In the genomic region with DNA sequence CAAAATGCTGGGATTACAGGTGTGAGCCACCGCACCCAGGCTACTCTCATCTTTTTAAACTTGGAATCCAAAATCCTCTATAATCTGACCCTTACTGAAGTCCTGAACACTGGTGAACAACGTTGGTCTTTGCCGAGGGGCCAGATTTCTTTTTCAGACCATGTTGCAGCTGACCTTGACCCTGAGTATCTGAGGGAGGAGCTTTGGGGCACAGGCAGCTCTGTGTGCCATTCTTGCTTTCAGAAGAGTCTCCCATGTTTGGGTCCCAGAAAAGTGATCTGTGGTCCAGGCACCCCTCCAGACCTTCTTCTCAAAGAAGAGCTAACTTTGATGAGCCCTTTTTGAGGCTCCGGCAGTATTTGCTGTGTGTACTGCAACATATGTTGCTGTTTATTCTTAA, we compare ENCODE assay signal across 1 cellular context.
TF ChIP-seq lines count a peak whose summit lies in the region.

No MANE protein-coding gene starts in this region.

TF ChIP-seq in WTC11, 78 proteins besides CTCF, POLR2A, EP300 and RAD21:
- TF ChIP-seq TCF7 (CRISPR knock-in tag; IDR thresholded peaks at IDR 0.05; ENCODE audit: low read depth) (no peak), FOXK1 (CRISPR knock-in tag; IDR thresholded peaks at IDR 0.05) (no peak), GRHL2 (CRISPR knock-in tag; IDR thresholded peaks at IDR 0.05; ENCODE audit: insufficient replicate concordance, severe bottlenecking) (no peak), ZNF416 (CRISPR knock-in tag; IDR thresholded peaks at IDR 0.05) (no peak), RORB (CRISPR knock-in tag; IDR thresholded peaks at IDR 0.05) (no peak), TP53 (CRISPR knock-in tag; IDR thresholded peaks at IDR 0.05) (no peak), CREB1 (CRISPR knock-in tag; IDR thresholded peaks at IDR 0.05) (no peak), KAT7 (CRISPR knock-in tag; IDR thresholded peaks at IDR 0.05; ENCODE audit: borderline replicate concordance) (no peak), ZBTB21 (CRISPR knock-in tag; IDR thresholded peaks at IDR 0.05; ENCODE audit: borderline replicate concordance) (no peak), ZNF219 (CRISPR knock-in tag; IDR thresholded peaks at IDR 0.05; ENCODE audit: borderline replicate concordance) (no peak), ZNF396 (CRISPR knock-in tag; IDR thresholded peaks at IDR 0.05; ENCODE audit: borderline replicate concordance) (no peak)
- TF ChIP-seq, protein P1, sequence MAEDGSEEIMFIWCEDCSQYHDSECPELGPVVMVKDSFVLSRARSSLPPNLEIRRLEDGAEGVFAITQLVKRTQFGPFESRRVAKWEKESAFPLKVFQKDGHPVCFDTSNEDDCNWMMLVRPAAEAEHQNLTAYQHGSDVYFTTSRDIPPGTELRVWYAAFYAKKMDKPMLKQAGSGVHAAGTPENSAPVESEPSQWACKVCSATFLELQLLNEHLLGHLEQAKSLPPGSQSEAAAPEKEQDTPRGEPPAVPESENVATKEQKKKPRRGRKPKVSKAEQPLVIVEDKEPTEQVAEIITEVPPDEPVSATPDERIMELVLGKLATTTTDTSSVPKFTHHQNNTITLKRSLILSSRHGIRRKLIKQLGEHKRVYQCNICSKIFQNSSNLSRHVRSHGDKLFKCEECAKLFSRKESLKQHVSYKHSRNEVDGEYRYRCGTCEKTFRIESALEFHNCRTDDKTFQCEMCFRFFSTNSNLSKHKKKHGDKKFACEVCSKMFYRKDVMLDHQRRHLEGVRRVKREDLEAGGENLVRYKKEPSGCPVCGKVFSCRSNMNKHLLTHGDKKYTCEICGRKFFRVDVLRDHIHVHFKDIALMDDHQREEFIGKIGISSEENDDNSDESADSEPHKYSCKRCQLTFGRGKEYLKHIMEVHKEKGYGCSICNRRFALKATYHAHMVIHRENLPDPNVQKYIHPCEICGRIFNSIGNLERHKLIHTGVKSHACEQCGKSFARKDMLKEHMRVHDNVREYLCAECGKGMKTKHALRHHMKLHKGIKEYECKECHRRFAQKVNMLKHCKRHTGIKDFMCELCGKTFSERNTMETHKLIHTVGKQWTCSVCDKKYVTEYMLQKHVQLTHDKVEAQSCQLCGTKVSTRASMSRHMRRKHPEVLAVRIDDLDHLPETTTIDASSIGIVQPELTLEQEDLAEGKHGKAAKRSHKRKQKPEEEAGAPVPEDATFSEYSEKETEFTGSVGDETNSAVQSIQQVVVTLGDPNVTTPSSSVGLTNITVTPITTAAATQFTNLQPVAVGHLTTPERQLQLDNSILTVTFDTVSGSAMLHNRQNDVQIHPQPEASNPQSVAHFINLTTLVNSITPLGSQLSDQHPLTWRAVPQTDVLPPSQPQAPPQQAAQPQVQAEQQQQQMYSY (CRISPR knock-in tag; IDR thresholded peaks at IDR 0.05): no peak
- TF ChIP-seq, protein P2, sequence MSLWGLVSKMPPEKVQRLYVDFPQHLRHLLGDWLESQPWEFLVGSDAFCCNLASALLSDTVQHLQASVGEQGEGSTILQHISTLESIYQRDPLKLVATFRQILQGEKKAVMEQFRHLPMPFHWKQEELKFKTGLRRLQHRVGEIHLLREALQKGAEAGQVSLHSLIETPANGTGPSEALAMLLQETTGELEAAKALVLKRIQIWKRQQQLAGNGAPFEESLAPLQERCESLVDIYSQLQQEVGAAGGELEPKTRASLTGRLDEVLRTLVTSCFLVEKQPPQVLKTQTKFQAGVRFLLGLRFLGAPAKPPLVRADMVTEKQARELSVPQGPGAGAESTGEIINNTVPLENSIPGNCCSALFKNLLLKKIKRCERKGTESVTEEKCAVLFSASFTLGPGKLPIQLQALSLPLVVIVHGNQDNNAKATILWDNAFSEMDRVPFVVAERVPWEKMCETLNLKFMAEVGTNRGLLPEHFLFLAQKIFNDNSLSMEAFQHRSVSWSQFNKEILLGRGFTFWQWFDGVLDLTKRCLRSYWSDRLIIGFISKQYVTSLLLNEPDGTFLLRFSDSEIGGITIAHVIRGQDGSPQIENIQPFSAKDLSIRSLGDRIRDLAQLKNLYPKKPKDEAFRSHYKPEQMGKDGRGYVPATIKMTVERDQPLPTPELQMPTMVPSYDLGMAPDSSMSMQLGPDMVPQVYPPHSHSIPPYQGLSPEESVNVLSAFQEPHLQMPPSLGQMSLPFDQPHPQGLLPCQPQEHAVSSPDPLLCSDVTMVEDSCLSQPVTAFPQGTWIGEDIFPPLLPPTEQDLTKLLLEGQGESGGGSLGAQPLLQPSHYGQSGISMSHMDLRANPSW (CRISPR knock-in tag; conservative IDR thresholded peaks at IDR 0.05; ENCODE audit: low read depth): no peak
- TF ChIP-seq, protein P3, sequence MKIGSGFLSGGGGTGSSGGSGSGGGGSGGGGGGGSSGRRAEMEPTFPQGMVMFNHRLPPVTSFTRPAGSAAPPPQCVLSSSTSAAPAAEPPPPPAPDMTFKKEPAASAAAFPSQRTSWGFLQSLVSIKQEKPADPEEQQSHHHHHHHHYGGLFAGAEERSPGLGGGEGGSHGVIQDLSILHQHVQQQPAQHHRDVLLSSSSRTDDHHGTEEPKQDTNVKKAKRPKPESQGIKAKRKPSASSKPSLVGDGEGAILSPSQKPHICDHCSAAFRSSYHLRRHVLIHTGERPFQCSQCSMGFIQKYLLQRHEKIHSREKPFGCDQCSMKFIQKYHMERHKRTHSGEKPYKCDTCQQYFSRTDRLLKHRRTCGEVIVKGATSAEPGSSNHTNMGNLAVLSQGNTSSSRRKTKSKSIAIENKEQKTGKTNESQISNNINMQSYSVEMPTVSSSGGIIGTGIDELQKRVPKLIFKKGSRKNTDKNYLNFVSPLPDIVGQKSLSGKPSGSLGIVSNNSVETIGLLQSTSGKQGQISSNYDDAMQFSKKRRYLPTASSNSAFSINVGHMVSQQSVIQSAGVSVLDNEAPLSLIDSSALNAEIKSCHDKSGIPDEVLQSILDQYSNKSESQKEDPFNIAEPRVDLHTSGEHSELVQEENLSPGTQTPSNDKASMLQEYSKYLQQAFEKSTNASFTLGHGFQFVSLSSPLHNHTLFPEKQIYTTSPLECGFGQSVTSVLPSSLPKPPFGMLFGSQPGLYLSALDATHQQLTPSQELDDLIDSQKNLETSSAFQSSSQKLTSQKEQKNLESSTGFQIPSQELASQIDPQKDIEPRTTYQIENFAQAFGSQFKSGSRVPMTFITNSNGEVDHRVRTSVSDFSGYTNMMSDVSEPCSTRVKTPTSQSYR (CRISPR knock-in tag; IDR thresholded peaks at IDR 0.05): no peak
- TF ChIP-seq, protein P4, sequence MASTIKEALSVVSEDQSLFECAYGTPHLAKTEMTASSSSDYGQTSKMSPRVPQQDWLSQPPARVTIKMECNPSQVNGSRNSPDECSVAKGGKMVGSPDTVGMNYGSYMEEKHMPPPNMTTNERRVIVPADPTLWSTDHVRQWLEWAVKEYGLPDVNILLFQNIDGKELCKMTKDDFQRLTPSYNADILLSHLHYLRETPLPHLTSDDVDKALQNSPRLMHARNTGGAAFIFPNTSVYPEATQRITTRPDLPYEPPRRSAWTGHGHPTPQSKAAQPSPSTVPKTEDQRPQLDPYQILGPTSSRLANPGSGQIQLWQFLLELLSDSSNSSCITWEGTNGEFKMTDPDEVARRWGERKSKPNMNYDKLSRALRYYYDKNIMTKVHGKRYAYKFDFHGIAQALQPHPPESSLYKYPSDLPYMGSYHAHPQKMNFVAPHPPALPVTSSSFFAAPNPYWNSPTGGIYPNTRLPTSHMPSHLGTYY (CRISPR knock-in tag; IDR thresholded peaks at IDR 0.05): no peak
- TF ChIP-seq, protein P5, sequence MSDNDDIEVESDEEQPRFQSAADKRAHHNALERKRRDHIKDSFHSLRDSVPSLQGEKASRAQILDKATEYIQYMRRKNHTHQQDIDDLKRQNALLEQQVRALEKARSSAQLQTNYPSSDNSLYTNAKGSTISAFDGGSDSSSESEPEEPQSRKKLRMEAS (CRISPR knock-in tag; IDR thresholded peaks at IDR 0.05): no peak
- TF ChIP-seq, protein P6, sequence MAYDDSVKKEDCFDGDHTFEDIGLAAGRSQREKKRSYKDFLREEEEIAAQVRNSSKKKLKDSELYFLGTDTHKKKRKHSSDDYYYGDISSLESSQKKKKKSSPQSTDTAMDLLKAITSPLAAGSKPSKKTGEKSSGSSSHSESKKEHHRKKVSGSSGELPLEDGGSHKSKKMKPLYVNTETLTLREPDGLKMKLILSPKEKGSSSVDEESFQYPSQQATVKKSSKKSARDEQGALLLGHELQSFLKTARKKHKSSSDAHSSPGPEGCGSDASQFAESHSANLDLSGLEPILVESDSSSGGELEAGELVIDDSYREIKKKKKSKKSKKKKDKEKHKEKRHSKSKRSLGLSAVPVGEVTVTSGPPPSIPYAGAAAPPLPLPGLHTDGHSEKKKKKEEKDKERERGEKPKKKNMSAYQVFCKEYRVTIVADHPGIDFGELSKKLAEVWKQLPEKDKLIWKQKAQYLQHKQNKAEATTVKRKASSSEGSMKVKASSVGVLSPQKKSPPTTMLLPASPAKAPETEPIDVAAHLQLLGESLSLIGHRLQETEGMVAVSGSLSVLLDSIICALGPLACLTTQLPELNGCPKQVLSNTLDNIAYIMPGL (CRISPR knock-in tag; IDR thresholded peaks at IDR 0.05): no peak
- TF ChIP-seq, protein P7, sequence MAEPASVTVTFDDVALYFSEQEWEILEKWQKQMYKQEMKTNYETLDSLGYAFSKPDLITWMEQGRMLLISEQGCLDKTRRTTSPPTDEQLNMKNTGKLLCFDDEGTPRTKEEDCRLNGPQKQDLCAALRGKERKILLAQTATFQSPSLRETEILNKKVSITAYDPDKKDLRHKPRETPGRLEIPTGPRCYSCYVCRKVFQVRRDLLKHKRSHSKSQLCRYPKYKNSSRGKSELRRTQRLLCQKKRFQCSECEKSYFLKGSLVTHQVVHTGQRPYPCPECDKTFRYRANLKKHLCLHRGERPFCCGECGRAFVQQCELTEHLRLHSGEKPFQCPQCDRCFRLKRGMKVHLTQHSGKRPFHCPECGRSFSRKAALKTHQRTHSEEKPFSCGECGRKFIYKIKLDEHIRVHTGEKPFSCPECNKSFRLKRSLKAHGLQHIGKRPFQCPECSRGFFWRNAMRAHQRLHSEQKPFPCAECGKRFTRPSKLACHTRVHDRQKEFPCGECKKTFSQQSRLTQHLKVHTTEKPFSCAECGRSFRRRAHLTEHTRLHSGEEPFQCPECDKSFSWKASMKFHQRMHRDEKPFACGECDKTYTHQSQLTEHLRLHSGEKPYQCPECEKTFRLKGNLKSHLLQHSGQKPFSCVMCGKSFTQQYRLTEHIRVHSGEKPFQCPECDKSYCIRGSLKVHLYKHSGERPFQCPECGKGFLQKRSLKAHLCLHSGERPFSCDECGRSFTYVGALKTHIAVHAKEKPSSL (CRISPR knock-in tag; conservative IDR thresholded peaks at IDR 0.05): no peak
